Comparison of ENCODE assay signal across 1 cellular context in genomic region chr9:131984564-131984963, GRCh38.
TF ChIP-seq lines count a peak whose summit lies in the region.

No MANE protein-coding gene starts in this region.

TF ChIP-seq in IMR-90, 13 proteins besides CTCF, POLR2A, EP300 and RAD21:
- TF ChIP-seq MAZ (IDR thresholded peaks at IDR 0.05; ENCODE audit: borderline replicate concordance, low read depth, low read length) = no peak
- TF ChIP-seq, protein P1, sequence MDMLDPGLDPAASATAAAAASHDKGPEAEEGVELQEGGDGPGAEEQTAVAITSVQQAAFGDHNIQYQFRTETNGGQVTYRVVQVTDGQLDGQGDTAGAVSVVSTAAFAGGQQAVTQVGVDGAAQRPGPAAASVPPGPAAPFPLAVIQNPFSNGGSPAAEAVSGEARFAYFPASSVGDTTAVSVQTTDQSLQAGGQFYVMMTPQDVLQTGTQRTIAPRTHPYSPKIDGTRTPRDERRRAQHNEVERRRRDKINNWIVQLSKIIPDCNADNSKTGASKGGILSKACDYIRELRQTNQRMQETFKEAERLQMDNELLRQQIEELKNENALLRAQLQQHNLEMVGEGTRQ (IDR thresholded peaks at IDR 0.05; ENCODE audit: low read depth, low read length) = no peak
